Comparison of ENCODE assay signal across 16 cellular contexts in the genomic region with DNA sequence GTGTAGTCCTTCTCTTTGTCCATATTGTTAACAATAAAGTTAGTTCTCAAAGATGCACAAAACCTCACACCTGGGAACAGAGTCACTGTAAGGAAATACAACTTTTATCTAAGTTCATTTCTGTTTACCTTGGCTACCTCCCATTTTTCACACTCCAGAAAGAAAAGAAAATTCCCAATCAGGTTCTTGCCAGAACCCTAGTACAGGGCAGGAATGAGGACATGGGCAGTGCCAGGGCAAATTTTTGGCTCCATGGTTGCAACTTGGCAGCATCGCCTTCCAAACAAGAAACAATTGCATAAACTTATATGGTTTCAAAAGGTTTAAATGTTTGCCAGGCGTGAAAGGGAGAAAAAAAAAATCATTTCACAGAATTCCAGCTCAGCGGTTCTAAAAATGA.
DNase-seq lines count a peak whose midpoint lies in the region; ATAC-seq and TF ChIP-seq lines count a peak whose summit lies in the region.
"Had no signal": no experiment of that assay in that cellular context is flagged by ENCODE, and none has a peak within 500 bp of the region (broad histone marks: within the 10 kb centered on the region; RNA-seq: fewer than 3 reads in every experiment).

No MANE protein-coding gene starts in this region.

- peaks cover 65% of the 10 kb centered on the region for H3K4me1 Mint-ChIP-seq in HFFc6 (ENCODE audit: low read depth)
- H3K4me1 Mint-ChIP-seq in T-cell: no peaks in the 10 kb centered on the region
- H3K4me1 Mint-ChIP-seq: activated CD4-positive, alpha-beta T cell treated with anti-CD3 and anti-CD28 coated beads, Interleukin-2, amount 10 ng/mL, durations not matched to agents 7 days and 5 days; GM23338; stimulated activated naive CD8-positive, alpha-beta T cell treated with anti-CD3 and anti-CD28 coated beads, Interleukin-15, amount 100 ng/mL, for 72 hours had no signal

- H3K9me3 Mint-ChIP-seq in HFFc6 (no peaks in the 10 kb centered on the region), T-cell (peaks cover 0 to 5% (median 0%) of the 10 kb centered on the region in 3 donors)
- H3K9me3 Mint-ChIP-seq: activated CD4-positive, alpha-beta T cell treated with anti-CD3 and anti-CD28 coated beads, Interleukin-2, amount 10 ng/mL, durations not matched to agents 7 days and 5 days; dendritic cell treated with granulocyte-macrophage colony-stimulating factor and Interleukin-4, amounts not matched to agents 40 ng/mL and 50 ng/mL, for 4 days; GM23338 had no signal

- H3K4me3 Mint-ChIP-seq in HFFc6: no peak overlapping the region
- H3K4me3 Mint-ChIP-seq in T-cell: no peak overlapping the region
- H3K4me3 Mint-ChIP-seq: activated CD4-positive, alpha-beta T cell treated with anti-CD3 and anti-CD28 coated beads, Interleukin-2, amount 10 ng/mL, durations not matched to agents 7 days and 5 days; activated T-cell treated with anti-CD3 and anti-CD28 coated beads, Interleukin-2, amount 50 U/mL, for 72 hours; dendritic cell treated with granulocyte-macrophage colony-stimulating factor and Interleukin-4, amounts not matched to agents 40 ng/mL and 50 ng/mL, for 4 days; GM23338; stimulated activated naive CD8-positive, alpha-beta T cell treated with anti-CD3 and anti-CD28 coated beads, Interleukin-15, amount 100 ng/mL, for 72 hours had no signal

- CTCF ChIA-PET in Panc1 (lab: Charles Lee) (interaction anchor here (0.7 to 1.2 kb wide), 2 partner anchors 47 kb away, joined by 3 to 5 read pairs; no protein-coding TSS in a partner anchor), T-cell (lab: Charles Lee) (no interaction called here)

- POLR2A ChIA-PET in Panc1 (lab: Charles Lee): no interaction called here
- POLR2A ChIA-PET in T-cell (lab: Charles Lee): no interaction called here

- H3K36me3 Mint-ChIP-seq in HFFc6 (ENCODE audit: low read depth): no peaks in the 10 kb centered on the region
- no peaks in the 10 kb centered on the region for H3K36me3 Mint-ChIP-seq in T-cell

- peaks cover 30% of the 10 kb centered on the region for H3K4me1 ChIP-seq in Panc1 (ENCODE audit: control insufficient read depth, insufficient read depth, low read length)
- H3K4me1 ChIP-seq: spleen had no signal

- H3K27ac ChIP-seq in Panc1 (ENCODE audit: low read length): peak overlapping the region; percentile 68
- H3K27ac ChIP-seq: spleen had no signal

- in situ Hi-C loops in Panc1 (cut with HindIII; ENCODE audit: low pct_unique_long_range_greater_than_20kb, low sequenced_read_pairs): no loop called here

- no peak overlapping the region for H3K4me3 ChIP-seq in Panc1 (ENCODE audit: low read depth in 2 of 2, low read length in 2 of 2)
- H3K4me3 ChIP-seq: GM23338, spleen had no signal

- TF ChIP-seq CTCF in HFFc6 (IDR thresholded peaks at IDR 0.05): no peak
- TF ChIP-seq CTCF in Panc1 (IDR thresholded peaks at IDR 0.05): no peak

- no peaks in the 10 kb centered on the region for H3K27me3 Mint-ChIP-seq in HFFc6 (ENCODE audit: insufficient read depth)
- no peaks in the 10 kb centered on the region for H3K27me3 Mint-ChIP-seq in T-cell
- H3K27me3 Mint-ChIP-seq: activated CD4-positive, alpha-beta T cell treated with anti-CD3 and anti-CD28 coated beads, Interleukin-2, amount 10 ng/mL, durations not matched to agents 7 days and 5 days; dendritic cell treated with granulocyte-macrophage colony-stimulating factor and Interleukin-4, amounts not matched to agents 40 ng/mL and 50 ng/mL, for 4 days; stimulated activated naive CD8-positive, alpha-beta T cell treated with anti-CD3 and anti-CD28 coated beads, Interleukin-15, amount 100 ng/mL, for 72 hours had no signal

- peak; percentile 33 for ATAC-seq in Panc1
- no peak for ATAC-seq in GM21723 (IDR thresholded peaks at IDR 0.05; ENCODE audit: unreplicated experiment)
- ATAC-seq in GM21367 (IDR thresholded peaks at IDR 0.05; ENCODE audit: unreplicated experiment): no peak
- ATAC-seq in GM21381 (IDR thresholded peaks at IDR 0.05; ENCODE audit: unreplicated experiment): no peak
- no peak for ATAC-seq in T-cell (replicated peaks in 1 of 4)
- ATAC-seq: activated T-cell treated with anti-CD3 and anti-CD28 coated beads, Interleukin-2, amount 50 U/mL, for 72 hours; GM23338; stimulated activated naive CD8-positive, alpha-beta T cell treated with anti-CD3 and anti-CD28 coated beads, Interleukin-15, amount 100 ng/mL, for 72 hours had no signal

- no peak for DNase-seq in HFFc6
- no peak for DNase-seq in Panc1 (ENCODE audit: low read depth, low spot score)
- DNase-seq in fibroblast of gingiva (ENCODE audit: low read depth): peak; percentile 86
- peak; percentile 35 for DNase-seq in pulmonary artery endothelial cell (ENCODE audit: low read depth, low spot score)
- DNase-seq in T-cell: no peak
- DNase-seq: activated CD4-positive, alpha-beta T cell treated with anti-CD3 and anti-CD28 coated beads, Interleukin-2, amount 10 ng/mL, durations not matched to agents 7 days and 5 days; activated T-cell treated with anti-CD3 and anti-CD28 coated beads, Interleukin-2, amount 50 U/mL, for 72 hours; NCI-H1436 treated with DMSO at 0.1 percent for 48 hours; spleen; stimulated activated naive CD8-positive, alpha-beta T cell treated with anti-CD3 and anti-CD28 coated beads, Interleukin-15, amount 100 ng/mL, for 72 hours; T-helper 9 cell had no signal

- no peaks in the 10 kb centered on the region for H3K27me3 ChIP-seq in Panc1 (ENCODE audit: control insufficient read depth, insufficient read depth, low read length)
- H3K27me3 ChIP-seq: spleen had no signal

- intact Hi-C loops in Panc1 (cut with micrococcal nuclease; ENCODE audit: unreplicated experiment): no loop called here

- no peaks in the 10 kb centered on the region for H3K9me3 ChIP-seq in Panc1 (ENCODE audit: control insufficient read depth, insufficient read depth, low read depth, low read length)
- H3K9me3 ChIP-seq: spleen had no signal

- H3K27ac Mint-ChIP-seq in HFFc6: peak overlapping the region; percentile 58; the same call in 1 of the 2 replicates
- H3K27ac Mint-ChIP-seq in T-cell: no peak overlapping the region
- H3K27ac Mint-ChIP-seq: activated CD4-positive, alpha-beta T cell treated with anti-CD3 and anti-CD28 coated beads, Interleukin-2, amount 10 ng/mL, durations not matched to agents 7 days and 5 days; activated T-cell treated with anti-CD3 and anti-CD28 coated beads, Interleukin-2, amount 50 U/mL, for 72 hours; dendritic cell treated with granulocyte-macrophage colony-stimulating factor and Interleukin-4, amounts not matched to agents 40 ng/mL and 50 ng/mL, for 4 days; GM23338; stimulated activated naive CD8-positive, alpha-beta T cell treated with anti-CD3 and anti-CD28 coated beads, Interleukin-15, amount 100 ng/mL, for 72 hours had no signal

- no TSS peak for BruUV-seq in Panc1 (replicated peaks; lab: Mats Ljungman, UMichigan)

- H3K36me3 ChIP-seq in Panc1 (ENCODE audit: control insufficient read depth, insufficient read depth, low read length): no peaks in the 10 kb centered on the region
- H3K36me3 ChIP-seq: spleen had no signal

Comparison
In these comparisons a context has a peak if more than half of its experiments do, and no peak if none do; other contexts are left out.
1. DNase-seq: peak in fibroblast of gingiva (single experiment) and pulmonary artery endothelial cell (single experiment); none in HFFc6 (single experiment), Panc1 (single experiment) and T-cell (0 of 34).